In the genomic region with DNA sequence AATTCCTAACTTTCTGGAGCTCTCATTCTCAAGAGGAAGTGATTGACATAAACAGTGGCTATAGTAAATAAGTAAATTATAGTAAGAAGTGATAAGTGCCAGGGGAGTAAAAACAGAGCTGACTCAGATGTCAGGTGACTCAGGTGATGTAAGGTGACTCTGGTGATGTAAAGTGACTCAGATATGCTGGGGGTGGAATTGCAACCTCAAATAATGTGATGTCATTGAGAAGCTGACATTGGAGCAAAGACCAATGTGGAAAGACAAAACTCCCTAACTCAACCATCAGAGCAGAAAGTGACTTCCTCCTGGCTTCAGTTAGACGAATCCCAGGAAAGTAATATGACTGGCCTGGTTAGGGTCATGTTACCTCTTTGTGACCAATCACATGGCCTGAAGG, we compare ENCODE assay signal across 24 cellular contexts.
DNase-seq lines count a peak whose midpoint lies in the region; ATAC-seq and TF ChIP-seq lines count a peak whose summit lies in the region.
"Had no signal": no experiment of that assay in that cellular context is flagged by ENCODE, and none has a peak within 500 bp of the region (broad histone marks: within the 10 kb centered on the region; RNA-seq: fewer than 3 reads in every experiment).

No MANE protein-coding gene starts in this region.

- no TSS peak for BruUV-seq in Caco-2 (replicated peaks; lab: Mats Ljungman, UMichigan)

- DNase-seq in Caco-2: peak; percentile 18 to 35
- DNase-seq in HT1080 (ENCODE audit: low read depth): peak; percentile 23
- peak in 1 of 4 donors; percentile 5 for DNase-seq in body of pancreas
- peak; percentile 28 for DNase-seq in kidney glomerular epithelial cell (lab: John Stamatoyannopoulos, UW)
- DNase-seq in spleen: no peak
- DNase-seq in DMS79 treated with DMSO at 0.1 percent for 48 hours (lab: John Stamatoyannopoulos, UW): no peak
- no peak for DNase-seq in effector memory CD4-positive, alpha-beta T cell
- no peak for DNase-seq in NCI-H345 (lab: John Stamatoyannopoulos, UW)
- DNase-seq: activated CD4-positive, alpha-beta T cell treated with anti-CD3 and anti-CD28 coated beads, Interleukin-2, amount 50 U/mL, for 1 hour; COR-L47; effector CD8-positive, alpha-beta T cell; glutamatergic neuron; H7; natural killer cell; OCI-M1; SIG-M5; stimulated activated CD8-positive, alpha-beta memory T cell treated with anti-CD3 and anti-CD28 coated beads, Interleukin-4, amount 100 ng/mL, for 48 hours; upper lobe of right lung had no signal

- intact Hi-C loops in Caco-2 (cut with micrococcal nuclease; ENCODE audit: unreplicated experiment) (no loop called here), body of pancreas (cut with DNase I) (no loop called here), spleen (cut with DNase I; ENCODE audit: low total_unique reads) (no loop called here)

- H3K36me3 Mint-ChIP-seq in Caco-2 (ENCODE audit: insufficient read depth, unreplicated experiment): no peaks in the 10 kb centered on the region
- H3K36me3 Mint-ChIP-seq: activated naive CD8-positive, alpha-beta T cell; natural killer cell had no signal

- H3K27ac ChIP-seq in body of pancreas (no peak overlapping the region), spleen (no peak overlapping the region)
- no peak overlapping the region for H3K27ac ChIP-seq in effector memory CD4-positive, alpha-beta T cell (ENCODE audit: insufficient read depth, low read length, poor library complexity, severe bottlenecking)
- H3K27ac ChIP-seq: BLaER1, upper lobe of right lung, VCaP had no signal

- no peak overlapping the region for H3K4me3 ChIP-seq in Caco-2 (ENCODE audit: low read depth, low read length)
- no peak overlapping the region for H3K4me3 ChIP-seq in body of pancreas
- H3K4me3 ChIP-seq in spleen: no peak overlapping the region
- no peak overlapping the region for H3K4me3 ChIP-seq in effector memory CD4-positive, alpha-beta T cell (ENCODE audit: insufficient read depth, low read depth, low read length, poor library complexity, severe bottlenecking)
- H3K4me3 ChIP-seq: BLaER1, upper lobe of right lung had no signal

- 74 to 78% methylated on average over 1 of the region's 1 CpG for WGBS in body of pancreas, 2 donors
- 63 to 76% (median 70%) methylated on average over 1 of the region's 1 CpG for WGBS in spleen, 5 donors

- H3K4me3 Mint-ChIP-seq in Caco-2 (ENCODE audit: unreplicated experiment): no peak overlapping the region
- H3K4me3 Mint-ChIP-seq: activated naive CD8-positive, alpha-beta T cell; natural killer cell had no signal

- H3K4me1 ChIP-seq in Caco-2 (peaks cover 8% of the 10 kb centered on the region; the same call in 1 of the 2 replicates), body of pancreas (no peaks in the 10 kb centered on the region), spleen (no peaks in the 10 kb centered on the region)
- no peaks in the 10 kb centered on the region for H3K4me1 ChIP-seq in effector memory CD4-positive, alpha-beta T cell (ENCODE audit: control insufficient read depth, insufficient read depth, low read length, poor library complexity, severe bottlenecking)
- H3K4me1 ChIP-seq: BLaER1, upper lobe of right lung had no signal

- POLR2A ChIA-PET in Caco-2 (lab: Charles Lee): interaction anchor here (0.6 kb wide), 1 partner anchor 422 kb away, joined by 3 read pairs; no protein-coding TSS in a partner anchor

- CTCF ChIA-PET in Caco-2 (lab: Charles Lee): no interaction called here

- no peak for TF ChIP-seq POLR2A in body of pancreas (IDR thresholded peaks at IDR 0.05)
- no peak for TF ChIP-seq POLR2A in spleen (IDR thresholded peaks at IDR 0.05)

- no peak overlapping the region for H3K27ac Mint-ChIP-seq in Caco-2 (ENCODE audit: unreplicated experiment)
- H3K27ac Mint-ChIP-seq: activated naive CD8-positive, alpha-beta T cell; activated T-helper 2 cell treated with anti-CD3 and anti-CD28 coated beads, Interferon-gamma antibody, Interleukin-2, Interleukin-4, amounts not matched to agents 10 μg/mL and 5 μg/mL and 100 μg/mL, durations not matched to agents 14 hours and 24 hours and 36 hours; natural killer cell had no signal

- TF ChIP-seq CTCF in Caco-2 (IDR thresholded peaks at IDR 0.05; ENCODE audit: insufficient read depth in 1 of 2, low read depth in 1 of 2, low read length in 1 of 2, severe bottlenecking in 1 of 2, unreplicated experiment in 1 of 2): no peak
- TF ChIP-seq CTCF in body of pancreas (IDR thresholded peaks at IDR 0.05): no peak
- no peak for TF ChIP-seq CTCF in spleen (IDR thresholded peaks at IDR 0.05 in 8 of 11, conservative IDR thresholded peaks at IDR 0.05 in 3 of 11)

- ATAC-seq in body of pancreas: peak; percentile 27
- ATAC-seq: left lobe of liver, natural killer cell, sciatic nerve, upper lobe of right lung had no signal

- peaks cover 6% of the 10 kb centered on the region for H3K4me1 Mint-ChIP-seq in Caco-2 (ENCODE audit: low read depth, unreplicated experiment)
- H3K4me1 Mint-ChIP-seq: natural killer cell had no signal

- H3K9me3 Mint-ChIP-seq in Caco-2 (ENCODE audit: unreplicated experiment): no peaks in the 10 kb centered on the region
- H3K9me3 Mint-ChIP-seq: activated T-helper 2 cell treated with anti-CD3 and anti-CD28 coated beads, Interferon-gamma antibody, Interleukin-2, Interleukin-4, amounts not matched to agents 10 μg/mL and 5 μg/mL and 100 μg/mL, durations not matched to agents 14 hours and 24 hours and 36 hours had no signal

- no peaks in the 10 kb centered on the region for H3K27me3 ChIP-seq in Caco-2 (replicated peaks; ENCODE audit: control insufficient read depth, insufficient read depth, low read length)
- H3K27me3 ChIP-seq in body of pancreas: no peaks in the 10 kb centered on the region
- H3K27me3 ChIP-seq in spleen (replicated peaks in 1 of 7): no peaks in the 10 kb centered on the region
- no peaks in the 10 kb centered on the region for H3K27me3 ChIP-seq in effector memory CD4-positive, alpha-beta T cell (replicated peaks; ENCODE audit: control insufficient read depth, insufficient read depth, low read length, poor library complexity, severe bottlenecking)
- H3K27me3 ChIP-seq: BLaER1, upper lobe of right lung had no signal

- no peaks in the 10 kb centered on the region for H3K9me3 ChIP-seq in Caco-2
- no peaks in the 10 kb centered on the region for H3K9me3 ChIP-seq in body of pancreas
- H3K9me3 ChIP-seq in spleen: no peaks in the 10 kb centered on the region
- H3K9me3 ChIP-seq in effector memory CD4-positive, alpha-beta T cell (ENCODE audit: control insufficient read depth, low read length): no peaks in the 10 kb centered on the region
- H3K9me3 ChIP-seq: BLaER1, upper lobe of right lung had no signal

- H3K36me3 ChIP-seq in Caco-2 (ENCODE audit: control insufficient read depth, insufficient read depth, low read length) (no peaks in the 10 kb centered on the region), body of pancreas (replicated peaks in 1 of 2; ENCODE audit: insufficient read depth in 1 of 2, low read depth in 2 of 2) (no peaks in the 10 kb centered on the region), spleen (no peaks in the 10 kb centered on the region)
- H3K36me3 ChIP-seq in effector memory CD4-positive, alpha-beta T cell (ENCODE audit: control insufficient read depth, insufficient read depth, low read length): no peaks in the 10 kb centered on the region
- H3K36me3 ChIP-seq: BLaER1, upper lobe of right lung had no signal

- no peaks in the 10 kb centered on the region for H3K27me3 Mint-ChIP-seq in Caco-2 (ENCODE audit: insufficient read depth, unreplicated experiment)

Comparison
In these comparisons a context has a peak if more than half of its experiments do, and no peak if none do; other contexts are left out.
1. DNase-seq: peak in Caco-2 (2 of 2), HT1080 (single experiment) and kidney glomerular epithelial cell (single experiment); none in spleen (single experiment), DMS79 treated with DMSO at 0.1 percent for 48 hours (single experiment), effector memory CD4-positive, alpha-beta T cell (0 of 3) and NCI-H345 (single experiment).